Comparison of ENCODE assay signal across 9 cellular contexts in genomic region chr16:29805232-29806095, GRCh38. TPM values are rescaled to one million over a fixed set of nuclear protein-coding genes. Genes with fewer than 3 reads are reported as not detected.
A peak's percentile ranks its signal among the peaks of the same experiment; 100 is the strongest.
DNase-seq lines count a peak whose midpoint lies in the region; ATAC-seq, FAIRE-seq and TF ChIP-seq lines count a peak whose summit lies in the region.
"Had no signal": no experiment of that assay in that cellular context is flagged by ENCODE, and none has a peak within 500 bp of the region (broad histone marks: within the 10 kb centered on the region; RNA-seq: fewer than 3 reads in every experiment).

No MANE protein-coding gene starts in this region.

- H3K27me3 ChIP-seq in BJ (ENCODE audit: control insufficient read depth, insufficient read depth, low read length): no peaks in the 10 kb centered on the region
- no peaks in the 10 kb centered on the region for H3K27me3 ChIP-seq in colonic mucosa
- H3K27me3 ChIP-seq in layer of hippocampus (ENCODE audit: control insufficient read depth, insufficient read depth, low read length): no peaks in the 10 kb centered on the region

- H3K4me1 Mint-ChIP-seq in activated CD4-positive, alpha-beta T cell treated with anti-CD3 and anti-CD28 coated beads, Interleukin-2, amount 10 ng/mL, durations not matched to agents 24 days and 14 days: peaks cover 41% of the 10 kb centered on the region

- peak; percentile 76 for DNase-seq in BJ (ENCODE audit: low read depth)
- DNase-seq in GM19239 (ENCODE audit: insufficient read length, low spot score): peak; percentile 85
- peak; percentile 93 for DNase-seq in NCI-H524 treated with DMSO at 0.1 percent for 48 hours (lab: John Stamatoyannopoulos, UW)
- peak; percentile 99 for DNase-seq in activated CD4-positive, alpha-beta T cell treated with anti-CD3 and anti-CD28 coated beads, Interleukin-2, amount 10 ng/mL, durations not matched to agents 24 days and 14 days
- DNase-seq in colonic mucosa: peak; percentile 99
- peak; percentile 93 to 95 for DNase-seq in stimulated activated CD4-positive, alpha-beta T cell treated with anti-CD3 and anti-CD28 coated beads, Interleukin-1b, Interleukin-23, amount 100 ng/mL, for 1 hour (ENCODE audit: low read depth in 2 of 2)

- peak; percentile 56 for ATAC-seq in HG03439 (IDR thresholded peaks at IDR 0.05; ENCODE audit: unreplicated experiment)

- H3K27ac ChIP-seq in colonic mucosa: peak overlapping the region; percentile 98
- H3K27ac ChIP-seq in layer of hippocampus (ENCODE audit: low read depth, low read length): peak overlapping the region; percentile 99

- TF ChIP-seq CTCF in BJ (IDR thresholded peaks at IDR 0.05; ENCODE audit: insufficient read depth, low read depth, low read length) (no peak), colonic mucosa (IDR thresholded peaks at IDR 0.05) (no peak)

- intact Hi-C loops in activated CD4-positive, alpha-beta T cell treated with anti-CD3 and anti-CD28 coated beads, Interleukin-2, amount 10 ng/mL, durations not matched to agents 24 days and 14 days (cut with micrococcal nuclease): loop anchor here (1.0 to 10.0 kb wide), 5 partner anchors 15 to 191 kb away; partner anchors contain the start of genes INO80E, KCTD13 and KIF22
- intact Hi-C loops in colonic mucosa (cut with DNase I): no loop called here

- H3K36me3 ChIP-seq in BJ (ENCODE audit: control insufficient read depth, insufficient read depth, low read length): peaks cover 17% of the 10 kb centered on the region
- no peaks in the 10 kb centered on the region for H3K36me3 ChIP-seq in colonic mucosa

- peak overlapping the region; percentile 93 to 96 for H3K9ac ChIP-seq in colonic mucosa (ENCODE audit: low read depth in 2 of 2, low read length in 2 of 2)

- POLR2A ChIA-PET in BJ (lab: Charles Lee): interaction anchor here (1.1 kb wide), 1 partner anchor 15 kb away, joined by 4 read pairs; the partner anchor contains the start of gene MVP

- H3K27ac Mint-ChIP-seq in activated CD4-positive, alpha-beta T cell treated with anti-CD3 and anti-CD28 coated beads, Interleukin-2, amount 10 ng/mL, durations not matched to agents 24 days and 14 days: peak overlapping the region; percentile 99

- H3K4me3 ChIP-seq in BJ (ENCODE audit: low read depth, low read length): peak overlapping the region; percentile 53
- peak overlapping the region; percentile 66 for H3K4me3 ChIP-seq in colonic mucosa

- peaks cover 63% of the 10 kb centered on the region for H3K36me3 Mint-ChIP-seq in activated CD4-positive, alpha-beta T cell treated with anti-CD3 and anti-CD28 coated beads, Interleukin-2, amount 10 ng/mL, durations not matched to agents 24 days and 14 days (ENCODE audit: low read depth)

- no peaks in the 10 kb centered on the region for H3K9me3 Mint-ChIP-seq in activated CD4-positive, alpha-beta T cell treated with anti-CD3 and anti-CD28 coated beads, Interleukin-2, amount 10 ng/mL, durations not matched to agents 24 days and 14 days

- H3K4me3 Mint-ChIP-seq in activated CD4-positive, alpha-beta T cell treated with anti-CD3 and anti-CD28 coated beads, Interleukin-2, amount 10 ng/mL, durations not matched to agents 24 days and 14 days: peak overlapping the region; percentile 96

- H3K9me3 ChIP-seq in colonic mucosa: no peaks in the 10 kb centered on the region

- FAIRE-seq in GM19239 (lab: Jason Lieb, UNC): peak; percentile 92
- FAIRE-seq: colon had no signal

- H3K27me3 Mint-ChIP-seq in activated CD4-positive, alpha-beta T cell treated with anti-CD3 and anti-CD28 coated beads, Interleukin-2, amount 10 ng/mL, durations not matched to agents 24 days and 14 days: no peaks in the 10 kb centered on the region

- CTCF ChIA-PET in BJ (lab: Yijun Ruan, JAX): interaction anchor here (0.6 to 5.4 kb wide), 5 partner anchors 11 to 227 kb away, joined by 3 to 35 read pairs (median 11); partner anchors contain the start of genes KIF22 and PAGR1

- H3K4me1 ChIP-seq in colonic mucosa: peaks cover 19% of the 10 kb centered on the region

RNA-seq across cellular contexts. Expression of gene MAZ, which starts 0.9 kb away (rescaled TPM):
- polyA plus RNA-seq in BJ (2011; rRNA removed): 105 and 172 TPM in 2 replicates
- 160 and 209 TPM in 2 replicates for polyA minus RNA-seq in BJ (2011; rRNA and poly(A)+ RNA removed)
- total RNA-seq in activated CD4-positive, alpha-beta T cell treated with anti-CD3 and anti-CD28 coated beads, Interleukin-2, amount 10 ng/mL, durations not matched to agents 24 days and 14 days: 378 and 380 TPM in 2 replicates
- total RNA-seq in colonic mucosa: 100 to 1,000 TPM; 286 to 441 TPM

RNA-seq across cellular contexts. Expression of gene PRRT2, which starts 6.5 kb away (rescaled TPM):
- 4.5 and 7.6 TPM in 2 replicates for polyA plus RNA-seq in BJ (2011; rRNA removed)
- polyA minus RNA-seq in BJ (2011; rRNA and poly(A)+ RNA removed): 1.9 and 2.4 TPM in 2 replicates
- 1.6 and 1.7 TPM in 2 replicates for total RNA-seq in activated CD4-positive, alpha-beta T cell treated with anti-CD3 and anti-CD28 coated beads, Interleukin-2, amount 10 ng/mL, durations not matched to agents 24 days and 14 days
- 1 to 10 TPM; 1.4 to 1.7 TPM for total RNA-seq in colonic mucosa

RNA-seq across cellular contexts. Expression of gene PAGR1, which starts 10.5 kb away (rescaled TPM):
- 13.9 and 15.6 TPM in 2 replicates for polyA plus RNA-seq in BJ (2011; rRNA removed)
- 2.3 and 3.1 TPM in 2 replicates for polyA minus RNA-seq in BJ (2011; rRNA and poly(A)+ RNA removed)
- 25.8 and 27.0 TPM in 2 replicates for total RNA-seq in activated CD4-positive, alpha-beta T cell treated with anti-CD3 and anti-CD28 coated beads, Interleukin-2, amount 10 ng/mL, durations not matched to agents 24 days and 14 days
- 10 to 100 TPM; 16.0 to 45.0 TPM for total RNA-seq in colonic mucosa

RNA-seq across cellular contexts. Expression of gene MVP, which starts 14.8 kb away (rescaled TPM):
- polyA plus RNA-seq in BJ (2011; rRNA removed): 219 and 368 TPM in 2 replicates
- 477 and 753 TPM in 2 replicates for polyA minus RNA-seq in BJ (2011; rRNA and poly(A)+ RNA removed)
- 116 and 122 TPM in 2 replicates for total RNA-seq in activated CD4-positive, alpha-beta T cell treated with anti-CD3 and anti-CD28 coated beads, Interleukin-2, amount 10 ng/mL, durations not matched to agents 24 days and 14 days
- 100 to 1,000 TPM; 427 to 450 TPM for total RNA-seq in colonic mucosa

RNA-seq across cellular contexts. Expression of gene KIF22, which starts 14.9 kb away (rescaled TPM):
- polyA plus RNA-seq in BJ (2011; rRNA removed): 43.0 and 68.3 TPM in 2 replicates
- 47.6 and 85.6 TPM in 2 replicates for polyA minus RNA-seq in BJ (2011; rRNA and poly(A)+ RNA removed)
- total RNA-seq in activated CD4-positive, alpha-beta T cell treated with anti-CD3 and anti-CD28 coated beads, Interleukin-2, amount 10 ng/mL, durations not matched to agents 24 days and 14 days: 132 TPM in 2 replicates
- 100 to 1,000 TPM in 1 of 2 donors, 10 to 100 TPM in 1; 60.7 to 150 TPM for total RNA-seq in colonic mucosa

Comparison
In these comparisons a context has a peak if more than half of its experiments do, and no peak if none do; other contexts are left out.
1. Peak in every context shown above with its lines: DNase-seq, ATAC-seq, H3K4me3 ChIP-seq and H3K27ac ChIP-seq.